ENCODE assay signal across 8 cellular contexts in the genomic region with DNA sequence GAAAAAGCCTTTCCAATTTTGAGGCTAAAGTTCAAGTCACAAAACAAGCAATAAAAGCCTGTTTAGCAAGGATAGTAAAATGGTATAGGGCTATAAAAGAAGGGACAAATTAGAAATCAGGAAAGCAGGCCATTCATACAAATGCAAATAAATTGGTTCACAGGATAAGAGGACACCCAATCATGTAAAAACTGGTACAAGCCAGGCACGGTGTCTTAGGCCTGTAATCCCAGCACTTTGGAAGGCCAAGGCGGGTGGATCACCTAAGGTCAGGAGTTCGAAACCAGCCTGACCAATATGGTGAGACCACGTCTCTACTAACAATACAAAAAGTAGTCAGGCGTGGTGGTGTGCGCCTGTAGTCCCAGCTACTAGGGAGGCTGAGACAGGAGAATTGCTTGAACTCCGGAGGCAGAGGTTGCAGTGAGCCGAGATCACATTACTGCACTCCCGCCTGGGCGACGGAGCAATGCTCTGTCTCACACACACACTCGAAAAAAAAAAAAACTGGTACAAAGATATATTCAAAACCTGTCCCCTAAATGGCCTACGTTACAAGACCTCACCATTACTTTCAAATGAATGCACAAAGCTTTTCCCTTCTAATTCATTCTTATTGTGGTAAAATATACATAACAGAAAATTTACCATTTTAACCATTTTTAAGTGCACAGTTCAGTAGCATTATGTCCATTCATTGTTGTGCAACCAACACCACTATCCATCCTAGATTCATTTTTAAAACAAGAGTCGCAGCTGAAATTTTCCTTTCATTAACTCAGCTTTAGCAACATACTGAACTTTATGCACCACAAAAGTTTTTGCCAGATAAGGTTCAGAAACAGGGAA. TPM values are rescaled to one million over a fixed set of nuclear protein-coding genes. Genes with fewer than 3 reads are reported as not detected.
DNase-seq lines count a peak whose midpoint lies in the region; ATAC-seq lines count a peak whose summit lies in the region.

No MANE protein-coding gene starts in this region.

- H3K9ac ChIP-seq in iPS-18a (ENCODE audit: low read length): peak overlapping the region; percentile 97

- H3K27ac ChIP-seq in iPS-18a (ENCODE audit: low read length): peak overlapping the region; percentile 95

- peak overlapping the region; percentile 88 for H3K4me3 Mint-ChIP-seq in activated CD8-positive, alpha-beta T cell treated with anti-CD3 and anti-CD28 coated beads, Interleukin-2, amount 10 ng/mL, durations not matched to agents 7 days and 5 days
- peak overlapping the region; percentile 86 to 92 for H3K4me3 Mint-ChIP-seq in stimulated activated naive B cell treated with anti-CD40 and anti-IgM and Interleukin-4, amounts not matched to agents 10 μg/mL and 1 μg/mL and 100 μg/mL, for 72 hours

- H3K9me3 Mint-ChIP-seq in activated CD8-positive, alpha-beta T cell treated with anti-CD3 and anti-CD28 coated beads, Interleukin-2, amount 10 ng/mL, durations not matched to agents 7 days and 5 days (ENCODE audit: insufficient read depth): no peaks in the 10 kb centered on the region
- H3K9me3 Mint-ChIP-seq in stimulated activated naive B cell treated with anti-CD40 and anti-IgM and Interleukin-4, amounts not matched to agents 10 μg/mL and 1 μg/mL and 100 μg/mL, for 72 hours: no peaks in the 10 kb centered on the region

- DNase-seq in NCI-H1105 treated with DMSO at 0.1 percent for 48 hours (lab: John Stamatoyannopoulos, UW) (peak; percentile 36), NCI-H1105 (lab: John Stamatoyannopoulos, UW) (no peak), NCI-H1930 (lab: John Stamatoyannopoulos, UW) (no peak)
- DNase-seq in activated CD8-positive, alpha-beta T cell treated with anti-CD3 and anti-CD28 coated beads, Interleukin-2, amount 10 ng/mL, durations not matched to agents 7 days and 5 days: no peak
- no peak for DNase-seq in stimulated activated naive B cell treated with anti-CD40 and anti-IgM and Interleukin-4, amounts not matched to agents 10 μg/mL and 1 μg/mL and 100 μg/mL, for 72 hours
- DNase-seq in activated CD4-positive, CD25-positive, alpha-beta regulatory T cell (lab: John Stamatoyannopoulos, UW): no peak

- ATAC-seq in activated CD8-positive, alpha-beta T cell treated with anti-CD3 and anti-CD28 coated beads, Interleukin-2, amount 10 ng/mL, durations not matched to agents 7 days and 5 days: no peak
- no peak for ATAC-seq in stimulated activated naive B cell treated with anti-CD40 and anti-IgM and Interleukin-4, amounts not matched to agents 10 μg/mL and 1 μg/mL and 100 μg/mL, for 72 hours (replicated peaks)
- no peak for ATAC-seq in GM21529 (IDR thresholded peaks at IDR 0.05; ENCODE audit: unreplicated experiment)

- POLR2A ChIA-PET in activated CD8-positive, alpha-beta T cell treated with anti-CD3 and anti-CD28 coated beads, Interleukin-2, amount 10 ng/mL, durations not matched to agents 7 days and 5 days (lab: Charles Lee): interaction anchor here (0.8 to 1.1 kb wide), 3 partner anchors 255 to 538 kb away, joined by 3 to 4 read pairs (median 3); partner anchors contain the start of gene SMAP1

- no peaks in the 10 kb centered on the region for H3K9me3 ChIP-seq in iPS-18a (ENCODE audit: control insufficient read depth, low read depth, low read length)

- CTCF ChIA-PET in activated CD8-positive, alpha-beta T cell treated with anti-CD3 and anti-CD28 coated beads, Interleukin-2, amount 10 ng/mL, durations not matched to agents 7 days and 5 days (lab: Charles Lee): interaction anchor here (0.6 to 3.2 kb wide), 5 partner anchors 41 to 295 kb away, joined by 3 to 9 read pairs (median 7); no protein-coding TSS in a partner anchor

- H3K27me3 Mint-ChIP-seq in activated CD8-positive, alpha-beta T cell treated with anti-CD3 and anti-CD28 coated beads, Interleukin-2, amount 10 ng/mL, durations not matched to agents 7 days and 5 days (ENCODE audit: low read depth): peaks cover 3% of the 10 kb centered on the region
- H3K27me3 Mint-ChIP-seq in stimulated activated naive B cell treated with anti-CD40 and anti-IgM and Interleukin-4, amounts not matched to agents 10 μg/mL and 1 μg/mL and 100 μg/mL, for 72 hours: peaks cover 0 to 7% of the 10 kb centered on the region in 2 donors

- H3K4me3 ChIP-seq in iPS-18a (ENCODE audit: low read length): peak overlapping the region; percentile 100

- H3K4me1 ChIP-seq in iPS-18a (ENCODE audit: control insufficient read depth, low read depth, low read length): peaks cover 10% of the 10 kb centered on the region

- H3K27ac Mint-ChIP-seq in activated CD8-positive, alpha-beta T cell treated with anti-CD3 and anti-CD28 coated beads, Interleukin-2, amount 10 ng/mL, durations not matched to agents 7 days and 5 days: peak overlapping the region; percentile 78
- H3K27ac Mint-ChIP-seq in stimulated activated naive B cell treated with anti-CD40 and anti-IgM and Interleukin-4, amounts not matched to agents 10 μg/mL and 1 μg/mL and 100 μg/mL, for 72 hours: peak overlapping the region; percentile 92

- H3K27me3 ChIP-seq in iPS-18a (ENCODE audit: control insufficient read depth, insufficient read depth, low read length): no peaks in the 10 kb centered on the region

- peaks cover 2% of the 10 kb centered on the region for H3K36me3 Mint-ChIP-seq in activated CD8-positive, alpha-beta T cell treated with anti-CD3 and anti-CD28 coated beads, Interleukin-2, amount 10 ng/mL, durations not matched to agents 7 days and 5 days (ENCODE audit: low read depth)
- peaks cover 3 to 9% of the 10 kb centered on the region in 2 donors for H3K36me3 Mint-ChIP-seq in stimulated activated naive B cell treated with anti-CD40 and anti-IgM and Interleukin-4, amounts not matched to agents 10 μg/mL and 1 μg/mL and 100 μg/mL, for 72 hours

- H3K4me1 Mint-ChIP-seq in activated CD8-positive, alpha-beta T cell treated with anti-CD3 and anti-CD28 coated beads, Interleukin-2, amount 10 ng/mL, durations not matched to agents 7 days and 5 days (ENCODE audit: low read depth): peaks cover 25% of the 10 kb centered on the region
- peaks cover 11 to 28% of the 10 kb centered on the region in 2 donors for H3K4me1 Mint-ChIP-seq in stimulated activated naive B cell treated with anti-CD40 and anti-IgM and Interleukin-4, amounts not matched to agents 10 μg/mL and 1 μg/mL and 100 μg/mL, for 72 hours

- no peaks in the 10 kb centered on the region for H3K36me3 ChIP-seq in iPS-18a (ENCODE audit: control insufficient read depth, low read depth, low read length)

RNA-seq across cellular contexts. Expression of gene FAM135A, which starts 1.1 kb away (rescaled TPM):
- 1 to 10 TPM; 6.5 to 7.8 TPM for total RNA-seq in activated CD8-positive, alpha-beta T cell treated with anti-CD3 and anti-CD28 coated beads, Interleukin-2, amount 10 ng/mL, durations not matched to agents 7 days and 5 days
